In genomic region chr14:74545386-74545785, GRCh38 we compare ENCODE assay signal across 1 cellular context.
TF ChIP-seq lines count a peak whose summit lies in the region.

No MANE protein-coding gene starts in this region.

TF ChIP-seq in IMR-90, 13 proteins besides CTCF, POLR2A, EP300 and RAD21:
- TF ChIP-seq NFE2L2 (IDR thresholded peaks at IDR 0.05; ENCODE audit: low read depth, low read length) (no peak), MAFK (IDR thresholded peaks at IDR 0.05; ENCODE audit: low read depth, low read length) (no peak), MXI1 (IDR thresholded peaks at IDR 0.05; ENCODE audit: borderline replicate concordance, low read depth, low read length) (no peak), RCOR1 (IDR thresholded peaks at IDR 0.05; ENCODE audit: insufficient replicate concordance, low read length) (no peak), CHD1 (IDR thresholded peaks at IDR 0.05; ENCODE audit: low read depth, low read length) (no peak), BHLHE40 (IDR thresholded peaks at IDR 0.05; ENCODE audit: low read depth, low read length) (no peak)
- TF ChIP-seq, protein P1, sequence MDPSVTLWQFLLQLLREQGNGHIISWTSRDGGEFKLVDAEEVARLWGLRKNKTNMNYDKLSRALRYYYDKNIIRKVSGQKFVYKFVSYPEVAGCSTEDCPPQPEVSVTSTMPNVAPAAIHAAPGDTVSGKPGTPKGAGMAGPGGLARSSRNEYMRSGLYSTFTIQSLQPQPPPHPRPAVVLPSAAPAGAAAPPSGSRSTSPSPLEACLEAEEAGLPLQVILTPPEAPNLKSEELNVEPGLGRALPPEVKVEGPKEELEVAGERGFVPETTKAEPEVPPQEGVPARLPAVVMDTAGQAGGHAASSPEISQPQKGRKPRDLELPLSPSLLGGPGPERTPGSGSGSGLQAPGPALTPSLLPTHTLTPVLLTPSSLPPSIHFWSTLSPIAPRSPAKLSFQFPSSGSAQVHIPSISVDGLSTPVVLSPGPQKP (IDR thresholded peaks at IDR 0.05; ENCODE audit: borderline replicate concordance, low read depth, low read length): no peak
